Comparison of ENCODE assay signal across 8 cellular contexts in the genomic region with DNA sequence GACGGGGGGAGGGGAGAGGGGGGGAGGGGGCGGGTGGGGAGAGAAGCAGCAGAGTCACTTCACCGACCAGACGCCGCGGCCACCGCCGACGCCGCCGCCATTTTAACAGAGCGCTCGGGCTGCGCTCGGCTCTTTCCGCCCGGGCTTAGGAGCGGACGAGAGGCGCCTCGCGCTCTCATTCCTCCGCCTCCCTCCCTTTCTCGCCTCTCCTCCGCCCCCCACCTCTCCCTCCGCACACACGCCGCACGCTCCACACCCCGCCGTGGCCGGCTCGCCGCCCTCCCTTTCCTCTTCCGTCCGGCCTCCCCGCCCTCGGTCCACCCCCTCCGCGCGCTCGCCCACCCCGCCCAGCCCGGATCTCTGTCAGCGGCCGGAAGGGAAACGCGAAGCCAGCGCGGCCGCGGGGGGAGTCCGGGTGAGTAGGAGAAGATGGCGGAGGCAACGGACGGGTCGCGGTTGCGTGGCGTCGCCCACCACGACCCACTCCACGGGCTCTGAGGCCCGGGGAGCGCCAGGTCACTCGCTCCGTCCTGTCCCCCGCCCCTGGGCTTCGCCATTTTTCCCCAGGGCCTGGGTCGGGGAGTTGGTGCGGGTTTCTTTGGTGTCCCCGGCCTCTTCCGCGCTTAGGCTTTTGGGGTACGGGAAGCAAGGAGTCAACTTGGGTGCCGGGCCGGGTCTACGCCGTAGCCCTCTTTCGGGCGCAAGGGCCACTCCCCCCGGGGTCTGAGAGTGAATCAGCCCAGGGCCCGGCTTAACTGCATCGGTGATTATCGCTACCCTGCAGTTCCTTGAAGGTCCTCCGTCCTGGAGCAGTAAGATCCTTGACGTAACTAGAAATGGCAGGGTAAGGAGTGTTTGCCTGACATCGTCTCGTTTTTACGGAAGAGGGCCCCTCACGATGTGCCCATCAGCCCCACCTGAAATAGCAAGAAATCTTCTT. TPM values are rescaled to one million over a fixed set of nuclear protein-coding genes. Genes with fewer than 3 reads are reported as not detected.
DNase-seq lines count a peak whose midpoint lies in the region; ATAC-seq and TF ChIP-seq lines count a peak whose summit lies in the region.

A gene with protein sequence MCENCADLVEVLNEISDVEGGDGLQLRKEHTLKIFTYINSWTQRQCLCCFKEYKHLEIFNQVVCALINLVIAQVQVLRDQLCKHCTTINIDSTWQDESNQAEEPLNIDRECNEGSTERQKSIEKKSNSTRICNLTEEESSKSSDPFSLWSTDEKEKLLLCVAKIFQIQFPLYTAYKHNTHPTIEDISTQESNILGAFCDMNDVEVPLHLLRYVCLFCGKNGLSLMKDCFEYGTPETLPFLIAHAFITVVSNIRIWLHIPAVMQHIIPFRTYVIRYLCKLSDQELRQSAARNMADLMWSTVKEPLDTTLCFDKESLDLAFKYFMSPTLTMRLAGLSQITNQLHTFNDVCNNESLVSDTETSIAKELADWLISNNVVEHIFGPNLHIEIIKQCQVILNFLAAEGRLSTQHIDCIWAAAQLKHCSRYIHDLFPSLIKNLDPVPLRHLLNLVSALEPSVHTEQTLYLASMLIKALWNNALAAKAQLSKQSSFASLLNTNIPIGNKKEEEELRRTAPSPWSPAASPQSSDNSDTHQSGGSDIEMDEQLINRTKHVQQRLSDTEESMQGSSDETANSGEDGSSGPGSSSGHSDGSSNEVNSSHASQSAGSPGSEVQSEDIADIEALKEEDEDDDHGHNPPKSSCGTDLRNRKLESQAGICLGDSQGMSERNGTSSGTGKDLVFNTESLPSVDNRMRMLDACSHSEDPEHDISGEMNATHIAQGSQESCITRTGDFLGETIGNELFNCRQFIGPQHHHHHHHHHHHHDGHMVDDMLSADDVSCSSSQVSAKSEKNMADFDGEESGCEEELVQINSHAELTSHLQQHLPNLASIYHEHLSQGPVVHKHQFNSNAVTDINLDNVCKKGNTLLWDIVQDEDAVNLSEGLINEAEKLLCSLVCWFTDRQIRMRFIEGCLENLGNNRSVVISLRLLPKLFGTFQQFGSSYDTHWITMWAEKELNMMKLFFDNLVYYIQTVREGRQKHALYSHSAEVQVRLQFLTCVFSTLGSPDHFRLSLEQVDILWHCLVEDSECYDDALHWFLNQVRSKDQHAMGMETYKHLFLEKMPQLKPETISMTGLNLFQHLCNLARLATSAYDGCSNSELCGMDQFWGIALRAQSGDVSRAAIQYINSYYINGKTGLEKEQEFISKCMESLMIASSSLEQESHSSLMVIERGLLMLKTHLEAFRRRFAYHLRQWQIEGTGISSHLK (N-terminal part only) (minus strand): TSS at position 123 of the 940 bp plus-strand sequence. CDS start 395 bp downstream, outside the sequence.

- peak within 1 kb of the TSS; percentile 77 for H3K4me3 ChIP-seq in CD8-positive, alpha-beta T cell (ENCODE audit: low read depth, low read length)
- H3K4me3 ChIP-seq in effector memory CD4-positive, alpha-beta T cell (ENCODE audit: insufficient read depth, low read depth, low read length, poor library complexity, severe bottlenecking) = peak within 1 kb of the TSS; percentile 78

- intact Hi-C loops in CD8-positive, alpha-beta T cell (cut with DNase I, micrococcal nuclease) = loop anchor here (1.0 to 10.0 kb wide), 16 partner anchors 44 to 726 kb away; a partner anchor contains a TSS

- peak within 1 kb of the TSS; percentile 89 for H3K27ac ChIP-seq in CD8-positive, alpha-beta T cell (ENCODE audit: low read depth, low read length)
- H3K27ac ChIP-seq in effector memory CD4-positive, alpha-beta T cell (ENCODE audit: insufficient read depth, low read length, poor library complexity, severe bottlenecking) = peak within 1 kb of the TSS; percentile 99

- no peaks in the 10 kb centered on the region for H3K9me3 Mint-ChIP-seq in CD8-positive, alpha-beta T cell

- POLR2A ChIA-PET in CD8-positive, alpha-beta T cell (lab: Charles Lee) = interaction anchor here (0.6 to 1.6 kb wide), 6 partner anchors 12 to 67 kb away, joined by 3 to 12 read pairs (median 4); a partner anchor contains a TSS

- DNase-seq in CD8-positive, alpha-beta T cell = peak; percentile 90 to 95 (median 92)
- DNase-seq in HT1080 (ENCODE audit: low read depth) = peak; percentile 93
- peak; percentile 85 to 97 for DNase-seq in NOMO-1 (lab: John Stamatoyannopoulos, UW; ENCODE audit: unreplicated experiment in 2 of 2)
- peak; percentile 85 to 87 for DNase-seq in activated CD8-positive, alpha-beta memory T cell treated with anti-CD3 and anti-CD28 coated beads for 4 hours (ENCODE audit: low read depth in 2 of 2)
- DNase-seq in effector memory CD4-positive, alpha-beta T cell = peak; percentile 90
- DNase-seq in medulla oblongata (ENCODE audit: extremely low spot score) = peak; percentile 96
- peak; percentile 79 to 91 (median 88) for DNase-seq in stimulated activated CD4-positive, alpha-beta T cell treated with anti-CD3 and anti-CD28 coated beads, TNF-alpha, amount 100 ng/mL, for 48 hours (ENCODE audit: low read depth in 3 of 3)

- H3K36me3 ChIP-seq in CD8-positive, alpha-beta T cell (ENCODE audit: insufficient read depth, low read length) = peaks cover 4% of the 10 kb centered on the region
- H3K36me3 ChIP-seq in effector memory CD4-positive, alpha-beta T cell (ENCODE audit: control insufficient read depth, insufficient read depth, low read length) = no peaks in the 10 kb centered on the region

- H3K4me1 ChIP-seq in CD8-positive, alpha-beta T cell (ENCODE audit: insufficient read depth, low read length) = peaks cover 35% of the 10 kb centered on the region
- H3K4me1 ChIP-seq in effector memory CD4-positive, alpha-beta T cell (ENCODE audit: control insufficient read depth, insufficient read depth, low read length, poor library complexity, severe bottlenecking) = peaks cover 14% of the 10 kb centered on the region

- CTCF ChIA-PET in CD8-positive, alpha-beta T cell (lab: Charles Lee) = no interaction called here

- H3K4me1 Mint-ChIP-seq in CD8-positive, alpha-beta T cell (ENCODE audit: low read depth) = peaks cover 34% of the 10 kb centered on the region

- H3K27ac Mint-ChIP-seq in CD8-positive, alpha-beta T cell = peak within 1 kb of the TSS; percentile 98

- no peak for TF ChIP-seq CTCF in CD8-positive, alpha-beta T cell (IDR thresholded peaks at IDR 0.05)

- H3K27me3 Mint-ChIP-seq in CD8-positive, alpha-beta T cell (ENCODE audit: low read depth) = no peaks in the 10 kb centered on the region

- ATAC-seq in CD8-positive, alpha-beta T cell = peak; percentile 85
- ATAC-seq in GM19468 (IDR thresholded peaks at IDR 0.05; ENCODE audit: extremely low read depth, unreplicated experiment) = peak; percentile 60

- peaks cover 32% of the 10 kb centered on the region for H3K36me3 Mint-ChIP-seq in CD8-positive, alpha-beta T cell

- peak within 1 kb of the TSS; percentile 92 for H3K4me3 Mint-ChIP-seq in CD8-positive, alpha-beta T cell

- no peaks in the 10 kb centered on the region for H3K9me3 ChIP-seq in CD8-positive, alpha-beta T cell (ENCODE audit: low read length)
- no peaks in the 10 kb centered on the region for H3K9me3 ChIP-seq in effector memory CD4-positive, alpha-beta T cell (ENCODE audit: control insufficient read depth, low read length)

- H3K27me3 ChIP-seq in CD8-positive, alpha-beta T cell (ENCODE audit: insufficient read depth, low read length) = no peaks in the 10 kb centered on the region
- H3K27me3 ChIP-seq in effector memory CD4-positive, alpha-beta T cell (replicated peaks; ENCODE audit: control insufficient read depth, insufficient read depth, low read length, poor library complexity, severe bottlenecking) = no peaks in the 10 kb centered on the region

RNA-seq across cellular contexts. Expression of the gene that starts here (rescaled TPM):
- 100 to 1,000 TPM in 1 of 2 experiments, 10 to 100 TPM in 1; 99.6 to 103 TPM for total RNA-seq in CD8-positive, alpha-beta T cell
- 47.5 and 48.6 TPM in 2 replicates for total RNA-seq in HT1080 (2014; rRNA removed; shearing (Covaris generic))
- polyA plus RNA-seq in HT1080 (2015; cell fraction: cytosol; rRNA removed) = 54.5 and 69.7 TPM in 2 replicates
- 152 and 163 TPM in 2 replicates for polyA plus RNA-seq in HT1080 (2015; cell fraction: nucleus; rRNA removed)

Comparison
In these comparisons a context has a peak if more than half of its experiments do, and no peak if none do; other contexts are left out.
1. Peak in every context shown above with its lines: DNase-seq, ATAC-seq, H3K4me3 ChIP-seq and H3K27ac ChIP-seq.